ENCODE assay signal across 8 cellular contexts in the genomic region with DNA sequence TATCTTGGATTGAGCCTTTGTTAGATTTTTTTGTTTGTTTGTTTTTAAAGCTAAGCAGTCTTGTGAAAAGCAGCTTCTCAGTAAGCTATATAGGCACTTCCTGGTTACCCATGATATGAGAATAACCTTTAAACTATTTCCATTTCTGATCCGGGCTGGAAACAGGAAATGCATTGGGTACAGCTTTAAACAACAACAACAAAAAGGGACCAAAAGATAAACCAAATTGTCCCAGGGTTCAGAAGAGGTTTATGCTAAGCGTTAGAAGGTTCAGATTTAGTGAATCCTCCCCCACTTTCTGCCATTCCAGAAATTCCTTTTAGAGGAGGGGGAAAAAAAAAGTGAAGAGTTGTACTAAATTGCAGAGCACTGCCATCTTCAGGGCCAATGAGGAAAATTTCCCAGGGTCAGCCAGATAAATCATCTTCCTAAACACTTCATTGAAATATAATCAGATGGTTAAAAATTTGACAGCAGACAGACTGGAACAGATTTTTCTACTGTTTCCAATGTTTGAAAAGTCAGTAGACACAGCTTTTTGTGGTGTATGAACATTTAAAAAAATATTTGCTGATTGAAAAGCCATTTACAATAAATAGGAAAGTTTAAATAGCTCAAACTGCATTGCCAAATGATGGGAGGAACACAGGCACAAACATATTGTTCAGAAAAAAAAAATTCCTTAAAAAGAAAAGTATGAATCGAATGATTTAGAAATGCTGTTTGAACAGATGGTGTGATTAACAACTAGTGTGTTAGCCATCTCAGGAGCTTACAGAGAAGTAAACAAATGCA.
DNase-seq lines count a peak whose midpoint lies in the region; ATAC-seq, FAIRE-seq and TF ChIP-seq lines count a peak whose summit lies in the region.

No MANE protein-coding gene starts in this region.

- H3K36me3 ChIP-seq in OCI-LY1 (ENCODE audit: insufficient read depth, low read length) (no peaks in the 10 kb centered on the region), H1 (ENCODE audit: control insufficient read depth in 2 of 4, insufficient read depth in 4 of 4, low read length in 3 of 4) (0 out of 8 replicates have a peak, but pooled peaks cover 0 to 2% (median under 1%) of the 10 kb centered on the region in 4 experiments), mesodermal cell (ENCODE audit: control insufficient read depth, insufficient read depth, low read length) (no peaks in the 10 kb centered on the region)

- H3K27ac ChIP-seq in C4-2B: no peak overlapping the region
- H3K27ac ChIP-seq in OCI-LY1 (ENCODE audit: low read depth, low read length, poor library complexity, severe bottlenecking): no peak overlapping the region
- H3K27ac ChIP-seq in H1 (ENCODE audit: low read depth, low read length): peak overlapping the region; percentile 78
- peak overlapping the region; percentile 93 for H3K27ac ChIP-seq in mesodermal cell (ENCODE audit: low read depth, low read length, severe bottlenecking)
- no peak overlapping the region for H3K27ac ChIP-seq in caudate nucleus (ENCODE audit: low read depth, low read length)

- H3K23ac ChIP-seq in H1 (ENCODE audit: insufficient read length): no peak overlapping the region

- no peak overlapping the region for H3K4me2 ChIP-seq in OCI-LY1 (ENCODE audit: low read length)
- peak overlapping the region in 1 of 2 experiments; percentile 41; a peak in 2 of 4 replicates for H3K4me2 ChIP-seq in H1 (ENCODE audit: insufficient read depth in 1 of 2, low read depth in 2 of 2, low read length in 2 of 2)

- no peaks in the 10 kb centered on the region for H3K27me3 ChIP-seq in OCI-LY1 (ENCODE audit: insufficient read depth, low read length)
- no peaks in the 10 kb centered on the region for H3K27me3 ChIP-seq in H1 (replicated peaks in 1 of 4; ENCODE audit: control insufficient read depth in 3 of 4, extremely low read depth in 1 of 4, insufficient read depth in 3 of 4, low read length in 3 of 4)

- H2BK120ac ChIP-seq in H1 (replicated peaks; ENCODE audit: low read depth, low read length): no peak overlapping the region

- no peaks in the 10 kb centered on the region for H3K9me2 ChIP-seq in OCI-LY1 (ENCODE audit: low read depth, low read length)

- peak; percentile 86 for TF ChIP-seq CTCF in C4-2B (conservative IDR thresholded peaks at IDR 0.05)
- peak; percentile 55 for TF ChIP-seq CTCF in OCI-LY1 (IDR thresholded peaks at IDR 0.05; ENCODE audit: low read length)
- peak in 2 of 3 experiments; percentile 55 to 63; a peak in 3 of 4 replicates for TF ChIP-seq CTCF in H1 (IDR thresholded peaks at IDR 0.05; ENCODE audit: control extremely low read depth in 1 of 3, insufficient read depth in 1 of 3, low read depth in 1 of 3, low read length in 3 of 3)

- H4K91ac ChIP-seq in H1 (replicated peaks; ENCODE audit: insufficient read length, low read length): no peak overlapping the region

- WGBS in H1 (ENCODE audit: extremely low coverage in 1 of 2, insufficient coverage in 1 of 2, insufficient read length in 1 of 2, insufficient replicate concordance in 2 of 2, low coverage in 1 of 2, low lambda C conversion rate in 2 of 2, missing lambda C conversion rate in 1 of 2), 2 experiments: 8% methylated on average over 3 of the region's 3 CpGs; no CpG with 5 or more reads in 1 of the 2 experiments
- 0 to 10% methylated on average over 1 to 2 of the region's 3 CpGs for WGBS in mesodermal cell (ENCODE audit: insufficient coverage in 2 of 2), 2 experiments

- H3K79me1 ChIP-seq in H1 (ENCODE audit: low read depth, low read length): no peaks in the 10 kb centered on the region

- no peak overlapping the region for H2BK20ac ChIP-seq in H1 (ENCODE audit: low read length)

- H3K14ac ChIP-seq in H1 (ENCODE audit: insufficient read length): no peak overlapping the region

- no peak overlapping the region for H3K56ac ChIP-seq in H1 (replicated peaks; ENCODE audit: insufficient read length, low read depth, low read length)

- no peak overlapping the region for H2BK12ac ChIP-seq in H1 (ENCODE audit: low read depth, low read length)

- H3K9ac ChIP-seq in OCI-LY1 (ENCODE audit: low read length) (no peak overlapping the region), H1 (replicated peaks in 1 of 4; ENCODE audit: extremely low read depth in 1 of 4, low read depth in 3 of 4, low read length in 3 of 4) (no peak overlapping the region)

- H3F3A ChIP-seq in OCI-LY1 (ENCODE audit: insufficient read depth, low read length): no peaks in the 10 kb centered on the region

- H3K9me3 ChIP-seq in OCI-LY1 (ENCODE audit: low read length): no peaks in the 10 kb centered on the region
- H3K9me3 ChIP-seq in H1 (ENCODE audit: insufficient read depth in 2 of 2, low read depth in 1 of 2, low read length in 1 of 2): no peaks in the 10 kb centered on the region
- H3K9me3 ChIP-seq in mesodermal cell (ENCODE audit: control insufficient read depth, low read length): no peaks in the 10 kb centered on the region

- H2AFZ ChIP-seq in OCI-LY1 (ENCODE audit: low read length) (no peak overlapping the region), H1 (ENCODE audit: low read length) (peak overlapping the region; percentile 75; the same call in 1 of the 2 replicates)

- H3K18ac ChIP-seq in H1 (ENCODE audit: extremely low read depth, low read length): no peak overlapping the region

- H3K4me1 ChIP-seq in OCI-LY1 (ENCODE audit: insufficient read depth, low read length, severe bottlenecking): no peaks in the 10 kb centered on the region
- no peaks in the 10 kb centered on the region for H3K4me1 ChIP-seq in H1 (replicated peaks in 1 of 4; ENCODE audit: control insufficient read depth in 3 of 4, insufficient read depth in 4 of 4, low read length in 3 of 4)
- peaks cover 4% of the 10 kb centered on the region for H3K4me1 ChIP-seq in mesodermal cell (ENCODE audit: control insufficient read depth, insufficient read depth, low read length, poor library complexity, severe bottlenecking)

- no peak overlapping the region for H2AK5ac ChIP-seq in H1 (ENCODE audit: low read depth, low read length)

- no peak for ATAC-seq in GM21367 (IDR thresholded peaks at IDR 0.05; ENCODE audit: unreplicated experiment)
- no peak for ATAC-seq in GM21737 (IDR thresholded peaks at IDR 0.05; ENCODE audit: unreplicated experiment)

- no peak overlapping the region for H4K8ac ChIP-seq in H1 (ENCODE audit: extremely low read depth, insufficient read depth, low read length)

- H3K4ac ChIP-seq in H1 (replicated peaks; ENCODE audit: insufficient read length, low read depth, low read length): no peak overlapping the region

- H2BK15ac ChIP-seq in H1 (ENCODE audit: low read length): no peak overlapping the region

- H3K23me2 ChIP-seq in H1 (ENCODE audit: low read depth, low read length): no peaks in the 10 kb centered on the region

- DNase-seq in HEK293T (ENCODE audit: extremely low spot score) (peak; percentile 46), H1 (ENCODE audit: low read depth in 1 of 2, low spot score in 2 of 2) (peak in 1 of 2 experiments; percentile 38), caudate nucleus (lab: John Stamatoyannopoulos, UW) (no peak)

- TF ChIP-seq POLR2A in H1 (IDR thresholded peaks at IDR 0.05; ENCODE audit: control extremely low read depth in 1 of 2, low read depth in 2 of 2, low read length in 2 of 2): no peak

- H4K20me1 ChIP-seq in OCI-LY1 (ENCODE audit: insufficient read depth, low read length) (no peaks in the 10 kb centered on the region), H1 (replicated peaks in 1 of 2; ENCODE audit: control insufficient read depth in 1 of 2, insufficient read depth in 2 of 2, low read length in 2 of 2) (no peaks in the 10 kb centered on the region)

- POLR2A ChIA-PET in HEK293T (lab: Yijun Ruan, JAX) (no interaction called here), H1 (lab: Charles Lee; ENCODE audit: partially characterized antibody) (interaction anchor here (0.6 to 1.3 kb wide), 2 partner anchors 389 to 458 kb away, joined by 3 to 4 read pairs; no protein-coding TSS in a partner anchor)

- H2BK5ac ChIP-seq in H1 (ENCODE audit: low read depth, low read length): no peak overlapping the region

- peak overlapping the region; percentile 79 for H4K5ac ChIP-seq in H1 (ENCODE audit: insufficient read length, low read depth, low read length)

- H3K4me3 ChIP-seq in OCI-LY1 (ENCODE audit: low read depth, low read length, poor library complexity, severe bottlenecking) (no peak overlapping the region), H1 (ENCODE audit: extremely low read depth in 1 of 4, insufficient read depth in 2 of 4, low read depth in 3 of 4, low read length in 4 of 4) (peak overlapping the region in 1 of 4 experiments; percentile 26; a peak in 1 of 8 replicates), mesodermal cell (ENCODE audit: extremely low read depth, insufficient read depth, low read length, poor library complexity, severe bottlenecking) (no peak overlapping the region)

- TF ChIP-seq RAD21 in H1 (IDR thresholded peaks at IDR 0.05 in 1 of 2, conservative IDR thresholded peaks at IDR 0.05 in 1 of 2; ENCODE audit: low read depth in 2 of 2, low read length in 2 of 2): peak; percentile 92

- TF ChIP-seq EP300 in H1 (IDR thresholded peaks at IDR 0.05; ENCODE audit: borderline replicate concordance in 1 of 2, low read depth in 2 of 2, low read length in 2 of 2): peak in 1 of 2 experiments; percentile 81; a peak in 1 of 3 replicates

- H3K79me2 ChIP-seq in OCI-LY1 (ENCODE audit: insufficient read depth, low read length) (no peaks in the 10 kb centered on the region), H1 (ENCODE audit: control insufficient read depth in 1 of 2, insufficient read depth in 2 of 2, low read length in 2 of 2) (no peaks in the 10 kb centered on the region)

- FAIRE-seq in H1 (lab: Jason Lieb, UNC): peak; percentile 95

- CTCF ChIA-PET in HEK293T (lab: Yijun Ruan, JAX): interaction anchor here (0.6 to 1.2 kb wide), 6 partner anchors 230 to 962 kb away, joined by 3 read pairs; no protein-coding TSS in a partner anchor
- CTCF ChIA-PET in H1 (lab: Charles Lee; ENCODE audit: partially characterized antibody): interaction anchor here (0.6 to 2.7 kb wide), 53 partner anchors 9 to 860 kb away, joined by 3 to 17 read pairs (median 3); no protein-coding TSS in a partner anchor

TF ChIP-seq in HEK293T, 16 proteins besides CTCF, POLR2A, EP300 and RAD21 (continues in another document):
- no peak for TF ChIP-seq SP1 (IDR thresholded peaks at IDR 0.05)
- no peak for TF ChIP-seq FOXA1 (IDR thresholded peaks at IDR 0.05)
- TF ChIP-seq ZNF384 (IDR thresholded peaks at IDR 0.05): peak; percentile 79
- no peak for TF ChIP-seq TARDBP (IDR thresholded peaks at IDR 0.05)

TF ChIP-seq in H1, 55 proteins besides CTCF, POLR2A, EP300 and RAD21 (continues in another document):
- TF ChIP-seq NRF1 (IDR thresholded peaks at IDR 0.05; ENCODE audit: low read depth, low read length) (no peak), SP1 (IDR thresholded peaks at IDR 0.05; ENCODE audit: low read depth, low read length) (peak; percentile 93), CBX5 (IDR thresholded peaks at IDR 0.05; ENCODE audit: low read depth, low read length) (no peak), EGR1 (IDR thresholded peaks at IDR 0.05; ENCODE audit: borderline replicate concordance, low read depth, low read length) (peak; percentile 79)
- TF ChIP-seq, protein P1, sequence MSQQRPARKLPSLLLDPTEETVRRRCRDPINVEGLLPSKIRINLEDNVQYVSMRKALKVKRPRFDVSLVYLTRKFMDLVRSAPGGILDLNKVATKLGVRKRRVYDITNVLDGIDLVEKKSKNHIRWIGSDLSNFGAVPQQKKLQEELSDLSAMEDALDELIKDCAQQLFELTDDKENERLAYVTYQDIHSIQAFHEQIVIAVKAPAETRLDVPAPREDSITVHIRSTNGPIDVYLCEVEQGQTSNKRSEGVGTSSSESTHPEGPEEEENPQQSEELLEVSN (IDR thresholded peaks at IDR 0.05): no peak

Comparison
In these comparisons a context has a peak if more than half of its experiments do, and no peak if none do; other contexts are left out.
1. H3K27ac ChIP-seq: peak in H1 (single experiment) and mesodermal cell (single experiment); none in C4-2B (single experiment), OCI-LY1 (single experiment) and caudate nucleus (single experiment).
2. Peak in every context shown above with its lines, with median percentiles within 50 percentile points of each other: CTCF ChIP-seq.